Comparison of ENCODE assay signal across 10 cellular contexts in genomic region chr6:132919476-132919875, GRCh38.
DNase-seq lines count a peak whose midpoint lies in the region; ATAC-seq and TF ChIP-seq lines count a peak whose summit lies in the region.
"Had no signal": no experiment of that assay in that cellular context is flagged by ENCODE, and none has a peak within 500 bp of the region (broad histone marks: within the 10 kb centered on the region; RNA-seq: fewer than 3 reads in every experiment).

No MANE protein-coding gene starts in this region.

- intact Hi-C loops in left colon (cut with DNase I, micrococcal nuclease): no loop called here
- intact Hi-C loops in stomach (cut with DNase I; ENCODE audit: low total_unique reads): no loop called here

- no peak for TF ChIP-seq EP300 in stomach (IDR thresholded peaks at IDR 0.05)

- no peaks in the 10 kb centered on the region for H3K27me3 ChIP-seq in stomach

- no peak for TF ChIP-seq POLR2A in stomach (IDR thresholded peaks at IDR 0.05)

- TF ChIP-seq CTCF in HFF-Myc (IDR thresholded peaks at IDR 0.05; ENCODE audit: low read depth, low read length, missing control alignments) (no peak), stomach (IDR thresholded peaks at IDR 0.05) (no peak)

- H3K4me1 ChIP-seq in stomach: peaks cover 0 to 20% (median 9%) of the 10 kb centered on the region in 4 donors

- no peaks in the 10 kb centered on the region for H3K9me3 ChIP-seq in stomach

- DNase-seq in HFF-Myc (ENCODE audit: extremely low read depth, low read depth) (peak; percentile 14), brain pericyte (ENCODE audit: low read depth, low spot score) (peak; percentile 58), left colon (peak; percentile 12 to 44), stomach (peak; percentile 60), NK-92 (lab: John Stamatoyannopoulos, UW; ENCODE audit: unreplicated experiment) (no peak), cerebellar cortex (ENCODE audit: low spot score) (no peak)
- no peak for DNase-seq in stimulated activated naive CD4-positive, alpha-beta T cell treated with Interleukin-2 at 50 U/mL for 16 hours (lab: John Stamatoyannopoulos, UW)
- no peak for DNase-seq in stimulated activated CD4-positive, alpha-beta T cell treated with anti-CD3 and anti-CD28 coated beads, Interleukin-1b, Interleukin-23, amount 100 ng/mL, for 48 hours
- DNase-seq: MM.1S; stimulated activated CD4-positive, alpha-beta T cell treated with anti-CD3 and anti-CD28 coated beads, Interleukin-12 subunit alpha, Interleukin-12 subunit beta, amount 100 ng/mL, for 4 hours had no signal

- 8 to 22% (median 12%) methylated on average over 2 of the region's 2 CpGs for WGBS in stomach, 5 donors

- H3K4me3 ChIP-seq in HFF-Myc (replicated peaks; ENCODE audit: low read depth, low read length) (no peak overlapping the region), stomach (no peak overlapping the region)

- H3K36me3 ChIP-seq in stomach: no peaks in the 10 kb centered on the region

- ATAC-seq in left colon: no peak

- peak overlapping the region in 1 of 5 donors; percentile 58 for H3K27ac ChIP-seq in stomach

Comparison
In these comparisons a context has a peak if more than half of its experiments do, and no peak if none do; other contexts are left out.
1. DNase-seq: peak in HFF-Myc (single experiment), brain pericyte (single experiment), left colon (2 of 2) and stomach (single experiment); none in stimulated activated naive CD4-positive, alpha-beta T cell treated with Interleukin-2 at 50 U/mL for 16 hours (single experiment), NK-92 (single experiment), stimulated activated CD4-positive, alpha-beta T cell treated with anti-CD3 and anti-CD28 coated beads, Interleukin-1b, Interleukin-23, amount 100 ng/mL, for 48 hours (single experiment) and cerebellar cortex (single experiment).